ENCODE assay signal across 17 cellular contexts in the genomic region with DNA sequence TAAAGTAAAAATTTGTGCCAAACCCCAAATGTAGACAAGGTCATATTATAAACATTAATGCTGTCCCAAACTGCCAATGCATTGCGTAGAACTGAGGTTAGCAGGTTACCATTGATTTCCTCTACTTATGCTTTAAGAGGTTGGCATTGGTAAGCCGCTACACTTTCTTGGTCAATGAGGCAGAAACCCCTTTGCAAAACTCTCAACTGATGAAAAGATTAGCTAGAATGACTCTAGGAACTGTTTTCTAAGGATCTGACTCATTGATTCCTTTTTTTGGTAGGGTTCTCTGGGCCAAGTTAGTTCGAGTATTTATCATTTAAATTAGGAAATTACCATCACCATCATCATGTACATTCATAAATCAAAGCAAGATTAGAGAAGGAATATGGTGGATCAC. TPM values are rescaled to one million over a fixed set of nuclear protein-coding genes. Genes with fewer than 3 reads are reported as not detected.
"Had no signal": no experiment of that assay in that cellular context is flagged by ENCODE, and none has a peak within 500 bp of the region (broad histone marks: within the 10 kb centered on the region; RNA-seq: fewer than 3 reads in every experiment).

No MANE protein-coding gene starts in this region.

- H3K9me3 Mint-ChIP-seq: activated CD4-positive, alpha-beta memory T cell treated with anti-CD3 and anti-CD28 coated beads, Interleukin-2, amount 10 ng/mL, durations not matched to agents 7 days and 5 days; activated naive CD4-positive, alpha-beta T cell treated with anti-CD3 and anti-CD28 coated beads, Interleukin-2, amount 50 U/mL, for 24 hours; activated T-cell treated with anti-CD3 and anti-CD28 coated beads, Interleukin-2, amount 50 U/mL, for 24 hours; central memory CD8-positive, alpha-beta T cell; WTC11 had no signal

- H3K27me3 ChIP-seq: foreskin keratinocyte, pancreas, upper lobe of right lung had no signal

- DNase-seq: activated CD4-positive, alpha-beta memory T cell treated with anti-CD3 and anti-CD28 coated beads, Interleukin-2, amount 10 ng/mL, durations not matched to agents 7 days and 5 days; activated CD4-positive, alpha-beta T cell treated with anti-CD3 and anti-CD28 coated beads for 4 hours; activated effector memory CD4-positive, alpha-beta T cell treated with Interleukin-2 at 50 U/mL for 16 hours; activated T-cell treated with anti-CD3 and anti-CD28 coated beads, Interleukin-2, amount 50 U/mL, for 24 hours; cortex of kidney; effector CD8-positive, alpha-beta T cell; kidney glomerular epithelial cell; pancreas; stimulated activated CD4-positive, alpha-beta T cell treated with anti-CD3 and anti-CD28 coated beads, Interleukin-1b, Interleukin-23, amount 100 ng/mL, for 48 hours; T-helper 17 cell; upper lobe of right lung had no signal

- H3K9me3 ChIP-seq: pancreas, thoracic aorta, upper lobe of right lung had no signal

- H3K4me1 ChIP-seq: pancreas, upper lobe of right lung had no signal

- H3K4me3 Mint-ChIP-seq: activated CD4-positive, alpha-beta memory T cell treated with anti-CD3 and anti-CD28 coated beads, Interleukin-2, amount 10 ng/mL, durations not matched to agents 7 days and 5 days; activated naive CD4-positive, alpha-beta T cell treated with anti-CD3 and anti-CD28 coated beads, Interleukin-2, amount 50 U/mL, for 24 hours; activated T-cell treated with anti-CD3 and anti-CD28 coated beads, Interleukin-2, amount 50 U/mL, for 24 hours; central memory CD8-positive, alpha-beta T cell; T-helper 17 cell; WTC11 had no signal

- H3K36me3 Mint-ChIP-seq: activated naive CD4-positive, alpha-beta T cell treated with anti-CD3 and anti-CD28 coated beads, Interleukin-2, amount 50 U/mL, for 24 hours had no signal

- H3K27ac ChIP-seq: foreskin keratinocyte, pancreas, thoracic aorta, upper lobe of right lung had no signal

- H3K4me1 Mint-ChIP-seq: activated CD4-positive, alpha-beta memory T cell treated with anti-CD3 and anti-CD28 coated beads, Interleukin-2, amount 10 ng/mL, durations not matched to agents 7 days and 5 days; activated naive CD4-positive, alpha-beta T cell treated with anti-CD3 and anti-CD28 coated beads, Interleukin-2, amount 50 U/mL, for 24 hours; central memory CD8-positive, alpha-beta T cell; T-helper 17 cell had no signal

- H3K4me3 ChIP-seq: pancreas, thoracic aorta, upper lobe of right lung had no signal

- ATAC-seq: foreskin keratinocyte, T-helper 17 cell, upper lobe of right lung, WTC11 had no signal

- H3K27ac Mint-ChIP-seq: activated CD4-positive, alpha-beta memory T cell treated with anti-CD3 and anti-CD28 coated beads, Interleukin-2, amount 10 ng/mL, durations not matched to agents 7 days and 5 days; activated naive CD4-positive, alpha-beta T cell treated with anti-CD3 and anti-CD28 coated beads, Interleukin-2, amount 50 U/mL, for 24 hours; activated T-cell treated with anti-CD3 and anti-CD28 coated beads, Interleukin-2, amount 50 U/mL, for 24 hours; T-helper 17 cell; WTC11 had no signal

- H3K36me3 ChIP-seq: pancreas, thoracic aorta, upper lobe of right lung had no signal

RNA-seq across cellular contexts. Expression of gene HMGA2, which starts 44.6 kb away (rescaled TPM):
- total RNA-seq: activated CD4-positive, alpha-beta memory T cell treated with anti-CD3 and anti-CD28 coated beads, Interleukin-2, amount 10 ng/mL, durations not matched to agents 7 days and 5 days; T-helper 17 cell; upper lobe of right lung had no signal
- polyA plus RNA-seq: liver had no signal
